Comparison of ENCODE assay signal across 1 cellular context in genomic region chr17:81962499-81963441, GRCh38.
TF ChIP-seq lines count a peak whose summit lies in the region.

No MANE protein-coding gene starts in this region.

TF ChIP-seq in HepG2, 621 proteins besides CTCF, POLR2A, EP300 and RAD21 (continued from another document and continues in another):
- TF ChIP-seq ZNF687 (CRISPR knock-in tag; IDR thresholded peaks at IDR 0.05) (peak; percentile 81), GABPB1 (CRISPR knock-in tag; IDR thresholded peaks at IDR 0.05) (peak; percentile 41; the same call in 1 of the 2 replicates), CREB1 (IDR thresholded peaks at IDR 0.05) (no peak), CREB1 (CRISPR knock-in tag; IDR thresholded peaks at IDR 0.05) (no peak), SP5 (CRISPR knock-in tag; IDR thresholded peaks at IDR 0.05; ENCODE audit: borderline replicate concordance, low read depth) (0 out of 2 replicates have a peak, but pooled peaks have one; percentile 13), ZNF414 (CRISPR knock-in tag; IDR thresholded peaks at IDR 0.05) (no peak), ZBTB20 (CRISPR knock-in tag; IDR thresholded peaks at IDR 0.05; ENCODE audit: borderline replicate concordance, low read depth) (peak; percentile 31; the same call in 1 of the 2 replicates), ZNF512 (CRISPR knock-in tag; IDR thresholded peaks at IDR 0.05) (no peak), AGO1 (IDR thresholded peaks at IDR 0.05; ENCODE audit: low read depth, low read length, poor library complexity, severe bottlenecking) (peak; percentile 60), ZBTB42 (CRISPR knock-in tag; IDR thresholded peaks at IDR 0.05) (peak; percentile 33; the same call in 1 of the 2 replicates), UBTF (CRISPR knock-in tag; IDR thresholded peaks at IDR 0.05) (peak; percentile 71), RARA (CRISPR knock-in tag; IDR thresholded peaks at IDR 0.05) (0 out of 2 replicates have a peak, but pooled peaks have one; percentile 6), CBX5 (CRISPR knock-in tag; IDR thresholded peaks at IDR 0.05; ENCODE audit: borderline replicate concordance) (peak; percentile 8; the same call in 1 of the 2 replicates), POLR2G (IDR thresholded peaks at IDR 0.05; ENCODE audit: low read depth, low read length) (peak; percentile 65), PHB2 (IDR thresholded peaks at IDR 0.05; ENCODE audit: partially characterized antibody) (no peak), SNAPC2 (CRISPR knock-in tag; IDR thresholded peaks at IDR 0.05) (0 out of 2 replicates have a peak, but pooled peaks have one; percentile 31), HIVEP1 (CRISPR knock-in tag; IDR thresholded peaks at IDR 0.05) (0 out of 2 replicates have a peak, but pooled peaks have one; percentile 7), THAP8 (CRISPR knock-in tag; IDR thresholded peaks at IDR 0.05; ENCODE audit: borderline replicate concordance) (no peak), YY1 (IDR thresholded peaks at IDR 0.05; ENCODE audit: insufficient read depth, insufficient replicate concordance, low read depth, low read length) (peak; percentile 78), ZNF3 (CRISPR knock-in tag; IDR thresholded peaks at IDR 0.05) (peak; percentile 4; the same call in 1 of the 2 replicates), NR2C2 (CRISPR knock-in tag; IDR thresholded peaks at IDR 0.05; ENCODE audit: borderline replicate concordance) (0 out of 2 replicates have a peak, but pooled peaks have one; percentile 38), MTERF4 (CRISPR knock-in tag; IDR thresholded peaks at IDR 0.05) (0 out of 2 replicates have a peak, but pooled peaks have one; percentile 33), MXI1 (IDR thresholded peaks at IDR 0.05; ENCODE audit: borderline replicate concordance, low read depth, low read length) (peak; percentile 54; the same call in 1 of the 3 replicates), ZNF326 (CRISPR knock-in tag; IDR thresholded peaks at IDR 0.05; ENCODE audit: borderline replicate concordance) (no peak), SMYD3 (CRISPR knock-in tag; IDR thresholded peaks at IDR 0.05) (no peak), MIER3 (CRISPR knock-in tag; IDR thresholded peaks at IDR 0.05; ENCODE audit: borderline replicate concordance) (0 out of 2 replicates have a peak, but pooled peaks have one; percentile 7), WIZ (CRISPR knock-in tag; IDR thresholded peaks at IDR 0.05) (0 out of 2 replicates have a peak, but pooled peaks have one; percentile 33), RXRB (CRISPR knock-in tag; IDR thresholded peaks at IDR 0.05; ENCODE audit: borderline replicate concordance) (0 out of 2 replicates have a peak, but pooled peaks have one; percentile 19), ELF1 (CRISPR knock-in tag; IDR thresholded peaks at IDR 0.05) (peak; percentile 32; the same call in 1 of the 2 replicates), ZNF121 (CRISPR knock-in tag; IDR thresholded peaks at IDR 0.05) (peak; percentile 46; the same call in 1 of the 2 replicates), TFAP4 (IDR thresholded peaks at IDR 0.05; ENCODE audit: borderline replicate concordance, low read depth) (peak; percentile 89), MAX (IDR thresholded peaks at IDR 0.05) (peak; percentile 52), ZNF790 (CRISPR knock-in tag; IDR thresholded peaks at IDR 0.05; ENCODE audit: borderline replicate concordance) (peak; percentile 76; the same call in 1 of the 2 replicates), MED1 (CRISPR knock-in tag; IDR thresholded peaks at IDR 0.05) (0 out of 2 replicates have a peak, but pooled peaks have one; percentile 28), SAP130 (CRISPR knock-in tag; IDR thresholded peaks at IDR 0.05; ENCODE audit: low read depth) (peak; percentile 44; the same call in 1 of the 2 replicates), ZBTB43 (CRISPR knock-in tag; conservative IDR thresholded peaks at IDR 0.05) (no peak), AKAP8 (CRISPR knock-in tag; IDR thresholded peaks at IDR 0.05) (peak; percentile 98), MLLT10 (CRISPR knock-in tag; IDR thresholded peaks at IDR 0.05) (no peak), ZSCAN29 (CRISPR knock-in tag; conservative IDR thresholded peaks at IDR 0.05) (0 out of 2 replicates have a peak, but pooled peaks have one; percentile 26), ZNF296 (CRISPR knock-in tag; conservative IDR thresholded peaks at IDR 0.05) (0 out of 2 replicates have a peak, but pooled peaks have one; percentile 37), ZNF362 (CRISPR knock-in tag; IDR thresholded peaks at IDR 0.05; ENCODE audit: borderline replicate concordance) (0 out of 2 replicates have a peak, but pooled peaks have one; percentile 9), NR2F1 (CRISPR knock-in tag; IDR thresholded peaks at IDR 0.05) (0 out of 4 replicates have a peak, but pooled peaks of 1 of the 2 experiments have one; percentile 13), MYPOP (CRISPR knock-in tag; IDR thresholded peaks at IDR 0.05) (peak; percentile 59; the same call in 1 of the 2 replicates), PHF8 (CRISPR knock-in tag; IDR thresholded peaks at IDR 0.05) (peak; percentile 35; the same call in 1 of the 2 replicates), PHF21A (CRISPR knock-in tag; IDR thresholded peaks at IDR 0.05) (peak; percentile 54), SIX1 (CRISPR knock-in tag; IDR thresholded peaks at IDR 0.05; ENCODE audit: borderline replicate concordance) (no peak), HES4 (CRISPR knock-in tag; IDR thresholded peaks at IDR 0.05; ENCODE audit: borderline replicate concordance) (peak; percentile 28; the same call in 1 of the 2 replicates)
